ENCODE assay signal across 8 cellular contexts in the genomic region with DNA sequence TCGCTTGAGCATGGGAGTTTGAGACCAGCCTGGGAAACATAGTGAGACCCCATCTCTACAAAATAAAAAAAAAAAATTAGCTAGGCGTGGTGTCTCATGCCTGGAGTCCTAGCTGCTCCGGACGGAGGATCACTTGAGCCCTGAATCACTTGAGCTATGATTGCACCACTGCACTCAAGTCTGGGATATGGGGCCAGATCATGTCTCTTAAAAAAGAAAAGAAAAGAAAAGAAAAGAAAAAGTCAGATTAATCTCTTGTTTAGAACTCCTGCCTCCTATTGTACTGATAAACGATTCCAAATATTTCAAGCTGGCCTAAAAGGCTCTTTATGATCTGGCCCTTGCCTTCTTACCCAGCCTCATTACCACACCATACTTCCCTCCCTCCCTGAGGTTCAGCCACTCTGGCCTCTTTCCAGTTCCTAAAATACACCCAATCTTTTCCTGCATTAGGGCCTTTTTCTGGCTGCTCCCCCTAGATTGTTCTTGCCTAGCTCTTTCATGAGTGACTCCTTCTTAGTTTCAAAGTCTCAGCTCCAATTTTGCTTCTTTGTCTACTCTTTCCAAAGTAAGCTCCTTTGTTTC. TPM values are rescaled to one million over a fixed set of nuclear protein-coding genes. Genes with fewer than 3 reads are reported as not detected.
DNase-seq lines count a peak whose midpoint lies in the region; ATAC-seq, FAIRE-seq and TF ChIP-seq lines count a peak whose summit lies in the region.

No MANE protein-coding gene starts in this region.

- no peak for TF ChIP-seq EP300 in SK-N-SH (IDR thresholded peaks at IDR 0.05; ENCODE audit: borderline replicate concordance in 1 of 2, low read depth in 1 of 2, low read length in 1 of 2)

- peaks cover 100% of the 10 kb centered on the region for H3K79me2 ChIP-seq in SK-N-SH (ENCODE audit: insufficient read depth)

- ATAC-seq in sciatic nerve (peak; percentile 91), HG02981 (IDR thresholded peaks at IDR 0.05; ENCODE audit: unreplicated experiment) (no peak), GM18868 (IDR thresholded peaks at IDR 0.05; ENCODE audit: unreplicated experiment) (no peak), GM18867 (IDR thresholded peaks at IDR 0.05; ENCODE audit: unreplicated experiment) (no peak)

- H3K9me2 ChIP-seq in SK-N-SH = no peaks in the 10 kb centered on the region

- DNase-seq in G401 (ENCODE audit: low spot score) (peak; percentile 72), SK-N-SH (no peak), foreskin fibroblast (peak; percentile 70 to 83), sciatic nerve (ENCODE audit: low spot score) (no peak), H54 (ENCODE audit: insufficient read length, low spot score) (no peak)

- peaks cover 36% of the 10 kb centered on the region for H4K20me1 ChIP-seq in SK-N-SH (ENCODE audit: insufficient read depth)

- H3K4me1 ChIP-seq in SK-N-SH (ENCODE audit: control insufficient read depth in 1 of 2, insufficient read depth in 2 of 2, low read depth in 1 of 2, low read length in 1 of 2) = peaks cover 0 to 23% of the 10 kb centered on the region in 2 experiments; a peak in 2 of 4 replicates

- TF ChIP-seq CTCF in SK-N-SH (IDR thresholded peaks at IDR 0.05) (no peak), foreskin fibroblast (IDR thresholded peaks at IDR 0.05; ENCODE audit: low read depth, low read length) (no peak)

- H3F3A ChIP-seq in SK-N-SH (replicated peaks; ENCODE audit: insufficient read depth) = peaks cover 48% of the 10 kb centered on the region

- in situ Hi-C loops in G401 (cut with HindIII; ENCODE audit: low sequenced_read_pairs) = no loop called here

- intact Hi-C loops in sciatic nerve (cut with DNase I) = no loop called here

- no peaks in the 10 kb centered on the region for H3K9me3 ChIP-seq in SK-N-SH

- H3K36me3 ChIP-seq in SK-N-SH (replicated peaks in 1 of 2; ENCODE audit: control insufficient read depth in 1 of 2, insufficient read depth in 2 of 2, low read length in 1 of 2) = peaks cover 9 to 43% of the 10 kb centered on the region in 2 experiments

- no peak for FAIRE-seq in H54 (lab: Jason Lieb, UNC)

- WGBS in SK-N-SH (ENCODE audit: low lambda C conversion rate) = 90% methylated on average over 5 of the region's 5 CpGs

- no peak overlapping the region for H3K9ac ChIP-seq in SK-N-SH

- CTCF ChIA-PET in SK-N-SH (lab: Yijun Ruan, JAX) = interaction anchor here (1.1 to 1.4 kb wide), 2 partner anchors 13 to 99 kb away, joined by 3 read pairs; no protein-coding TSS in a partner anchor

- no peak for TF ChIP-seq RAD21 in SK-N-SH (IDR thresholded peaks at IDR 0.05; ENCODE audit: low read length)

- TF ChIP-seq POLR2A in H54 (IDR thresholded peaks at IDR 0.05; ENCODE audit: low read depth, low read length) = no peak

- no peaks in the 10 kb centered on the region for H3K27me3 ChIP-seq in SK-N-SH (ENCODE audit: insufficient read depth)

- POLR2A ChIA-PET in SK-N-SH (lab: Yijun Ruan, JAX) = no interaction called here

- H3K27ac ChIP-seq in SK-N-SH (ENCODE audit: low read depth in 2 of 2, low read length in 1 of 2) = peak overlapping the region; percentile 6 to 35; a peak in 2 of 4 replicates

- H3K4me3 ChIP-seq in SK-N-SH (ENCODE audit: low read depth in 2 of 2, low read length in 1 of 2) (no peak overlapping the region), foreskin fibroblast (ENCODE audit: low read depth in 1 of 2, low read length in 2 of 2) (no peak overlapping the region)

- no peak overlapping the region for H2AFZ ChIP-seq in SK-N-SH (ENCODE audit: low read depth)

- no peak overlapping the region; the same call in 1 of the 2 replicates for H3K4me2 ChIP-seq in SK-N-SH

TF ChIP-seq in SK-N-SH, 30 proteins besides CTCF, POLR2A, EP300 and RAD21:
- TF ChIP-seq RCOR1 (IDR thresholded peaks at IDR 0.05; ENCODE audit: low read length) (no peak), POLR2AphosphoS5 (IDR thresholded peaks at IDR 0.05; ENCODE audit: low read depth, low read length) (peak; percentile 29; the same call in 1 of the 2 replicates)

RNA-seq across cellular contexts. Expression of gene VCL, which starts 41.7 kb away (rescaled TPM):
- 310 and 384 TPM in 2 replicates for total RNA-seq in G401 (2014; rRNA removed; shearing (Covaris generic))
- 147 and 190 TPM in 2 replicates for polyA plus RNA-seq in SK-N-SH (2012; rRNA removed)
- 125 and 144 TPM in 2 replicates for polyA plus RNA-seq in SK-N-SH (2012; cell fraction: cytosol; rRNA removed)
- 170 and 281 TPM in 2 replicates for polyA plus RNA-seq in SK-N-SH (2012; cell fraction: nucleus; rRNA removed)
- 165 TPM for total RNA-seq in sciatic nerve

Comparison
In these comparisons a context has a peak if more than half of its experiments do, and no peak if none do; other contexts are left out.
1. DNase-seq: peak in G401 (single experiment) and foreskin fibroblast (2 of 2); none in SK-N-SH (single experiment), sciatic nerve (single experiment) and H54 (single experiment).